In the genomic region with DNA sequence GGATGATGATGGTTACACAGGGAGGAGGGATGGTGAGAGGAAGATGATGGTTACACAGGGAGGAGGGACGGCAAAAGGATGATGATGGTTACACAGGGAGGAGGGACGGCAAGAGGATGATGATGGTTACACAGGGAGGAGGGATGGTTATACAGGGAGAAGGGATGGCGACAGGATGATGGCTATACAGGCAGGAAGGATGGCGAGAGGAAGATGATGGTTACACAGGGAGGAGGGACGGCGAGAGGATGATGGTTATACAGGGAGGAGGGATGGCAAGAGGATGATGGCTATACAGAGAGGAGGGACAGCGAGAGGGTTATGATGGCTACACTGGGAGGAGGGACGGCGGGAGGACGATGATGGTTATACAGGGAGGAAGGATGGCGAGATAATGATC, we compare ENCODE assay signal across 21 cellular contexts.
"Had no signal": no experiment of that assay in that cellular context is flagged by ENCODE, and none has a peak within 500 bp of the region (broad histone marks: within the 10 kb centered on the region; RNA-seq: fewer than 3 reads in every experiment).

No MANE protein-coding gene starts in this region.

- H2AFZ ChIP-seq: parathyroid adenoma had no signal

- H3K27me3 ChIP-seq: gastrocnemius medialis, right atrium auricular region, upper lobe of left lung had no signal

- H3K4me2 ChIP-seq: smooth muscle cell had no signal

- ATAC-seq: effector memory CD8-positive, alpha-beta T cell; gastrocnemius medialis; heart right ventricle; left lobe of liver; mucosa of descending colon; natural killer cell; stimulated activated effector memory CD8-positive, alpha-beta T cell treated with anti-CD3 and anti-CD28 coated beads, Interleukin-12 subunit alpha, Interleukin-12 subunit beta, amount 100 ng/mL, for 72 hours; stimulated activated naive CD8-positive, alpha-beta T cell treated with anti-CD3 and anti-CD28 coated beads, Interleukin-15, Interleukin-2, amounts not matched to agents 100 U/mL and 50 U/mL, for 24 hours had no signal

- H3K79me2 ChIP-seq: parathyroid adenoma had no signal

- H3K9me3 ChIP-seq: gastrocnemius medialis had no signal

- H3K4me3 ChIP-seq: esophagus muscularis mucosa, gastrocnemius medialis, heart right ventricle, mucosa of descending colon, right atrium auricular region, smooth muscle cell, tibial artery, upper lobe of left lung had no signal

- H3K9ac ChIP-seq: parathyroid adenoma had no signal

- FAIRE-seq: islet of Langerhans had no signal

- H3K36me3 ChIP-seq: esophagus muscularis mucosa, gastrocnemius medialis, heart right ventricle, right atrium auricular region, tibial artery, upper lobe of left lung had no signal

- DNase-seq: effector memory CD8-positive, alpha-beta T cell; gastrocnemius medialis; heart right ventricle; hypothalamus; mammary epithelial cell; mucosa of descending colon; natural killer cell; occipital lobe; stimulated activated CD4-positive, alpha-beta T cell treated with anti-CD3 and anti-CD28 coated beads, Interleukin-4, amount 100 ng/mL, for 1 hour; stimulated activated CD8-positive, alpha-beta memory T cell treated with anti-CD3 and anti-CD28 coated beads, Interleukin-4, amount 100 ng/mL, for 48 hours; stimulated activated naive CD8-positive, alpha-beta T cell treated with anti-CD3 and anti-CD28 coated beads, Interleukin-15, Interleukin-2, amounts not matched to agents 100 U/mL and 50 U/mL, for 24 hours had no signal

- H3K4me1 ChIP-seq: esophagus muscularis mucosa, gastrocnemius medialis, parathyroid adenoma, right atrium auricular region, tibial artery, upper lobe of left lung had no signal

- H3K27ac ChIP-seq: epithelial cell of prostate, esophagus muscularis mucosa, gastrocnemius medialis, heart right ventricle, parathyroid adenoma, right atrium auricular region, tibial artery, upper lobe of left lung had no signal
